1 cellular context compared by ENCODE assay signal in genomic region chr7:138739859-138740258, GRCh38.
TF ChIP-seq lines count a peak whose summit lies in the region.

No MANE protein-coding gene starts in this region.

TF ChIP-seq in GM23338, 12 proteins besides CTCF, POLR2A, EP300 and RAD21 (continued from another document):
- TF ChIP-seq REST (IDR thresholded peaks at IDR 0.05; ENCODE audit: unreplicated experiment) (no peak), ZNF462 (CRISPR knock-in tag; IDR thresholded peaks at IDR 0.05) (no peak), CREB1 (CRISPR knock-in tag; IDR thresholded peaks at IDR 0.05; ENCODE audit: low read depth) (no peak), POLR2AphosphoS5 (IDR thresholded peaks at IDR 0.05; ENCODE audit: low read depth) (no peak), ETS1 (IDR thresholded peaks at IDR 0.05) (no peak), ZNF331 (CRISPR knock-in tag; IDR thresholded peaks at IDR 0.05; ENCODE audit: low read depth) (no peak)
